8 cellular contexts compared by ENCODE assay signal in genomic region chr2:239369631-239370161, GRCh38. TPM values are rescaled to one million over a fixed set of nuclear protein-coding genes. Genes with fewer than 3 reads are reported as not detected.
DNase-seq lines count a peak whose midpoint lies in the region; ATAC-seq and TF ChIP-seq lines count a peak whose summit lies in the region.

No MANE protein-coding gene starts in this region.

- ATAC-seq in GM18498 (IDR thresholded peaks at IDR 0.05; ENCODE audit: unreplicated experiment) (peak; percentile 90), HG02610 (IDR thresholded peaks at IDR 0.05; ENCODE audit: unreplicated experiment) (peak; percentile 90), RWPE2 (ENCODE audit: low read depth) (no peak)

- H3K4me1 Mint-ChIP-seq in activated naive CD4-positive, alpha-beta T cell treated with anti-CD3 and anti-CD28 coated beads, Interleukin-2, amount 50 U/mL, for 24 hours = peaks cover 33% of the 10 kb centered on the region

- H3K36me3 Mint-ChIP-seq in activated naive CD4-positive, alpha-beta T cell treated with anti-CD3 and anti-CD28 coated beads, Interleukin-2, amount 50 U/mL, for 24 hours = peaks cover under 1% of the 10 kb centered on the region

- peak in 1 of 4 donors; percentile 66 for TF ChIP-seq EP300 in sigmoid colon (IDR thresholded peaks at IDR 0.05)

- H3K4me3 Mint-ChIP-seq in activated naive CD4-positive, alpha-beta T cell treated with anti-CD3 and anti-CD28 coated beads, Interleukin-2, amount 50 U/mL, for 24 hours = peak overlapping the region; percentile 82

- TF ChIP-seq POLR2A in sigmoid colon (IDR thresholded peaks at IDR 0.05) = no peak

- DNase-seq in RWPE2 (ENCODE audit: low spot score) = peak; percentile 28
- peak; percentile 83 for DNase-seq in sigmoid colon
- DNase-seq in NCI-H1048 (lab: John Stamatoyannopoulos, UW) = no peak
- no peak for DNase-seq in NCI-H1092 treated with DMSO at 0.1 percent for 48 hours (lab: John Stamatoyannopoulos, UW)
- no peak for DNase-seq in NCI-H748 (lab: John Stamatoyannopoulos, UW; ENCODE audit: unreplicated experiment)

- no peak for TF ChIP-seq CTCF in RWPE2 (IDR thresholded peaks at IDR 0.05; ENCODE audit: poor library complexity, severe bottlenecking)
- TF ChIP-seq CTCF in sigmoid colon (IDR thresholded peaks at IDR 0.05) = no peak

- H3K27me3 ChIP-seq in RWPE2 (ENCODE audit: insufficient read depth, poor library complexity, severe bottlenecking) (no peaks in the 10 kb centered on the region), sigmoid colon (no peaks in the 10 kb centered on the region)

- WGBS in sigmoid colon, 2 donors = 58 to 83% methylated on average over 20 of the region's 20 CpGs

- H3K4me3 ChIP-seq in RWPE2 (ENCODE audit: severe bottlenecking) = no peak overlapping the region
- H3K4me3 ChIP-seq in sigmoid colon = no peak overlapping the region

- H3K27ac Mint-ChIP-seq in activated naive CD4-positive, alpha-beta T cell treated with anti-CD3 and anti-CD28 coated beads, Interleukin-2, amount 50 U/mL, for 24 hours = peak overlapping the region; percentile 97

- H3K9me3 Mint-ChIP-seq in activated naive CD4-positive, alpha-beta T cell treated with anti-CD3 and anti-CD28 coated beads, Interleukin-2, amount 50 U/mL, for 24 hours = no peaks in the 10 kb centered on the region

- H3K4me1 ChIP-seq in RWPE2 (ENCODE audit: insufficient read depth, poor library complexity, severe bottlenecking) (no peaks in the 10 kb centered on the region), sigmoid colon (peaks cover 0 to 67% (median 42%) of the 10 kb centered on the region in 4 donors)

- H3K27me3 Mint-ChIP-seq in activated naive CD4-positive, alpha-beta T cell treated with anti-CD3 and anti-CD28 coated beads, Interleukin-2, amount 50 U/mL, for 24 hours = no peaks in the 10 kb centered on the region

- intact Hi-C loops in sigmoid colon (cut with DNase I) = loop anchor here (2.0 kb wide), 1 partner anchor 25 kb away; no protein-coding TSS in a partner anchor

- no peak overlapping the region for H3K27ac ChIP-seq in RWPE2 (ENCODE audit: poor library complexity, severe bottlenecking)
- peak overlapping the region in 3 of 4 donors; percentile 71 to 97 (median 96) for H3K27ac ChIP-seq in sigmoid colon

- H3K9me3 ChIP-seq in RWPE2 (ENCODE audit: severe bottlenecking) (no peaks in the 10 kb centered on the region), sigmoid colon (no peaks in the 10 kb centered on the region)

- H3K36me3 ChIP-seq in RWPE2 (ENCODE audit: low read depth) (no peaks in the 10 kb centered on the region; the same call in 1 of the 2 replicates), sigmoid colon (no peaks in the 10 kb centered on the region)

RNA-seq across cellular contexts. Expression of gene HDAC4, which starts 31.1 kb away (rescaled TPM):
- total RNA-seq in sigmoid colon = 100 to 1,000 TPM in 3 of 4 donors, 10 to 100 TPM in 1; 77.0 to 196 (median 139) TPM
- 10 to 100 TPM in 1 of 3 donors, 1 to 10 TPM in 2; 1.8 to 16.4 (median 3.0) TPM for polyA plus RNA-seq in sigmoid colon

Comparison
In these comparisons a context has a peak if more than half of its experiments do, and no peak if none do; other contexts are left out.
1. DNase-seq: peak in RWPE2 (single experiment) and sigmoid colon (single experiment); none in NCI-H1048 (single experiment), NCI-H1092 treated with DMSO at 0.1 percent for 48 hours (single experiment) and NCI-H748 (single experiment).